ENCODE assay signal across 9 cellular contexts in genomic region chr11:6576471-6577373, GRCh38. TPM values are rescaled to one million over a fixed set of nuclear protein-coding genes. Genes with fewer than 3 reads are reported as not detected.
DNase-seq lines count a peak whose midpoint lies in the region; ATAC-seq and TF ChIP-seq lines count a peak whose summit lies in the region.
"Had no signal": no experiment of that assay in that cellular context is flagged by ENCODE, and none has a peak within 500 bp of the region (broad histone marks: within the 10 kb centered on the region; RNA-seq: fewer than 3 reads in every experiment).

No MANE protein-coding gene starts in this region.

- H3K27me3 Mint-ChIP-seq in CD4-positive, alpha-beta T cell: no peaks in the 10 kb centered on the region
- no peaks in the 10 kb centered on the region for H3K27me3 Mint-ChIP-seq in CD8-positive, alpha-beta T cell (ENCODE audit: low read depth)
- H3K27me3 Mint-ChIP-seq: naive B cell had no signal

- TF ChIP-seq CTCF in colonic mucosa (IDR thresholded peaks at IDR 0.05): no peak
- TF ChIP-seq CTCF in CD4-positive, alpha-beta T cell (IDR thresholded peaks at IDR 0.05): no peak
- no peak for TF ChIP-seq CTCF in CD8-positive, alpha-beta T cell (IDR thresholded peaks at IDR 0.05)

- no peak overlapping the region for H3K4me3 ChIP-seq in BLaER1
- H3K4me3 ChIP-seq in colonic mucosa: no peak overlapping the region
- no peak overlapping the region for H3K4me3 ChIP-seq in muscle layer of duodenum (ENCODE audit: low read depth in 1 of 2, low read length in 2 of 2)
- H3K4me3 ChIP-seq in CD8-positive, alpha-beta T cell (ENCODE audit: low read depth, low read length): no peak overlapping the region

- peaks cover 30% of the 10 kb centered on the region for H3K36me3 Mint-ChIP-seq in CD4-positive, alpha-beta T cell (ENCODE audit: low read depth)
- H3K36me3 Mint-ChIP-seq in CD8-positive, alpha-beta T cell: peaks cover 34% of the 10 kb centered on the region
- H3K36me3 Mint-ChIP-seq: naive B cell had no signal

- POLR2A ChIA-PET in CD4-positive, alpha-beta T cell (lab: Charles Lee): no interaction called here
- POLR2A ChIA-PET in CD8-positive, alpha-beta T cell (lab: Charles Lee): interaction anchor here (1.1 kb wide), 1 partner anchor 8 kb away, joined by 3 read pairs; no protein-coding TSS in a partner anchor

- H3K36me3 ChIP-seq in BLaER1: peaks cover 36% of the 10 kb centered on the region
- no peaks in the 10 kb centered on the region for H3K36me3 ChIP-seq in colonic mucosa
- H3K36me3 ChIP-seq in muscle layer of duodenum (ENCODE audit: control insufficient read depth in 1 of 2, insufficient read depth in 2 of 2, low read length in 2 of 2): no peaks in the 10 kb centered on the region
- H3K36me3 ChIP-seq in CD8-positive, alpha-beta T cell (ENCODE audit: insufficient read depth, low read length): no peaks in the 10 kb centered on the region

- H3K27ac Mint-ChIP-seq in CD4-positive, alpha-beta T cell: no peak overlapping the region
- no peak overlapping the region for H3K27ac Mint-ChIP-seq in CD8-positive, alpha-beta T cell

- H3K4me2 ChIP-seq in BLaER1: peak overlapping the region; percentile 29; the same call in 1 of the 2 replicates

- no peaks in the 10 kb centered on the region for H3K4me1 Mint-ChIP-seq in CD4-positive, alpha-beta T cell (ENCODE audit: low read depth)
- peaks cover 4% of the 10 kb centered on the region for H3K4me1 Mint-ChIP-seq in CD8-positive, alpha-beta T cell (ENCODE audit: low read depth)

- ATAC-seq in CD4-positive, alpha-beta T cell (ENCODE audit: poor library complexity): no peak
- ATAC-seq in CD8-positive, alpha-beta T cell: no peak
- ATAC-seq in GM18511 (IDR thresholded peaks at IDR 0.05; ENCODE audit: unreplicated experiment): no peak

- H3K27me3 ChIP-seq in BLaER1: no peaks in the 10 kb centered on the region
- no peaks in the 10 kb centered on the region for H3K27me3 ChIP-seq in colonic mucosa
- H3K27me3 ChIP-seq in muscle layer of duodenum (ENCODE audit: low read depth, low read length): no peaks in the 10 kb centered on the region
- no peaks in the 10 kb centered on the region for H3K27me3 ChIP-seq in CD4-positive, alpha-beta T cell (ENCODE audit: control insufficient read depth, insufficient read depth, low read length)
- H3K27me3 ChIP-seq in CD8-positive, alpha-beta T cell (ENCODE audit: insufficient read depth, low read length): no peaks in the 10 kb centered on the region

- H3K9me3 ChIP-seq in BLaER1 (peaks cover 6% of the 10 kb centered on the region), colonic mucosa (no peaks in the 10 kb centered on the region), muscle layer of duodenum (ENCODE audit: control insufficient read depth in 1 of 2, low read length in 2 of 2) (no peaks in the 10 kb centered on the region)
- H3K9me3 ChIP-seq in CD4-positive, alpha-beta T cell (ENCODE audit: control insufficient read depth, low read length): no peaks in the 10 kb centered on the region
- H3K9me3 ChIP-seq in CD8-positive, alpha-beta T cell (ENCODE audit: low read length): no peaks in the 10 kb centered on the region

- intact Hi-C loops in colonic mucosa (cut with DNase I): no loop called here
- intact Hi-C loops in CD4-positive, alpha-beta T cell (cut with DNase I, micrococcal nuclease): loop anchor here in 1 of 2 experiments (1.0 kb wide), 1 partner anchor 22 kb away; no protein-coding TSS in a partner anchor
- intact Hi-C loops in CD8-positive, alpha-beta T cell (cut with DNase I, micrococcal nuclease): no loop called here

- CTCF ChIA-PET in CD4-positive, alpha-beta T cell (lab: Charles Lee): no interaction called here
- CTCF ChIA-PET in CD8-positive, alpha-beta T cell (lab: Charles Lee): no interaction called here

- H3K4me1 ChIP-seq in BLaER1 (peaks cover 14% of the 10 kb centered on the region), colonic mucosa (no peaks in the 10 kb centered on the region), muscle layer of duodenum (ENCODE audit: control insufficient read depth in 1 of 2, insufficient read depth in 2 of 2, low read length in 2 of 2) (peaks cover 6 to 20% of the 10 kb centered on the region in 2 donors)
- no peaks in the 10 kb centered on the region for H3K4me1 ChIP-seq in CD8-positive, alpha-beta T cell (ENCODE audit: insufficient read depth, low read length)

- no peak overlapping the region for H3K27ac ChIP-seq in BLaER1
- H3K27ac ChIP-seq in colonic mucosa: peak overlapping the region; percentile 27
- H3K27ac ChIP-seq in muscle layer of duodenum (ENCODE audit: low read length): peak overlapping the region; percentile 32
- H3K27ac ChIP-seq in CD4-positive, alpha-beta T cell (ENCODE audit: low read depth, low read length): no peak overlapping the region
- H3K27ac ChIP-seq in CD8-positive, alpha-beta T cell (ENCODE audit: low read depth, low read length): no peak overlapping the region

- no peak overlapping the region for H3K4me3 Mint-ChIP-seq in CD4-positive, alpha-beta T cell
- no peak overlapping the region for H3K4me3 Mint-ChIP-seq in CD8-positive, alpha-beta T cell

- H4K20me1 ChIP-seq in BLaER1: 0 out of 2 replicates have a peak, but pooled peaks cover 6% of the 10 kb centered on the region

- peak; percentile 35 for DNase-seq in NCI-H2029 treated with DMSO at 0.1 percent for 48 hours (lab: John Stamatoyannopoulos, UW)
- DNase-seq in colonic mucosa: no peak
- no peak for DNase-seq in stimulated activated CD4-positive, alpha-beta T cell treated with anti-CD3 and anti-CD28 coated beads, Interleukin-4, amount 100 ng/mL, for 4 hours
- DNase-seq in CD4-positive, alpha-beta T cell: no peak
- DNase-seq in CD8-positive, alpha-beta T cell: no peak
- DNase-seq: naive B cell had no signal

- H3K9ac ChIP-seq in BLaER1: no peak overlapping the region
- H3K9ac ChIP-seq in colonic mucosa (ENCODE audit: low read depth in 2 of 2, low read length in 2 of 2): no peak overlapping the region

- no peaks in the 10 kb centered on the region for H3K9me3 Mint-ChIP-seq in CD4-positive, alpha-beta T cell
- no peaks in the 10 kb centered on the region for H3K9me3 Mint-ChIP-seq in CD8-positive, alpha-beta T cell

RNA-seq across cellular contexts. Expression of gene RRP8, which starts 26.7 kb away (rescaled TPM):
- total RNA-seq in colonic mucosa: 10 to 100 TPM; 17.5 to 25.7 TPM
- total RNA-seq in CD4-positive, alpha-beta T cell: 10 to 100 TPM; 25.7 to 27.3 TPM
- total RNA-seq in CD8-positive, alpha-beta T cell: 10 to 100 TPM; 29.1 to 31.3 TPM

RNA-seq across cellular contexts. Expression of gene ILK, which starts 26.9 kb away (rescaled TPM):
- total RNA-seq in colonic mucosa: 100 to 1,000 TPM; 115 to 157 TPM
- 10 to 100 TPM; 19.2 to 21.0 TPM for total RNA-seq in CD4-positive, alpha-beta T cell
- 10 to 100 TPM; 26.6 to 31.6 TPM for total RNA-seq in CD8-positive, alpha-beta T cell

RNA-seq across cellular contexts. Expression of gene TAF10, which starts 35.3 kb away (rescaled TPM):
- total RNA-seq in colonic mucosa: 100 to 1,000 TPM; 123 to 142 TPM
- 100 to 1,000 TPM; 154 to 164 TPM for total RNA-seq in CD4-positive, alpha-beta T cell
- 100 to 1,000 TPM; 158 to 161 TPM for total RNA-seq in CD8-positive, alpha-beta T cell

RNA-seq across cellular contexts. Expression of gene TPP1, which starts 42.5 kb away (rescaled TPM):
- 100 to 1,000 TPM in 1 of 2 donors, 10 to 100 TPM in 1; 83.4 to 123 TPM for total RNA-seq in colonic mucosa
- total RNA-seq in CD4-positive, alpha-beta T cell: 10 to 100 TPM; 29.7 to 34.4 TPM
- total RNA-seq in CD8-positive, alpha-beta T cell: 10 to 100 TPM; 31.1 to 34.8 TPM

Comparison
In these comparisons a context has a peak if more than half of its experiments do, and no peak if none do; other contexts are left out.
1. H3K27ac ChIP-seq: peak in colonic mucosa (single experiment) and muscle layer of duodenum (single experiment); none in BLaER1 (single experiment), CD4-positive, alpha-beta T cell (single experiment) and CD8-positive, alpha-beta T cell (single experiment).